Comparison of ENCODE assay signal across 35 cellular contexts in the genomic region with DNA sequence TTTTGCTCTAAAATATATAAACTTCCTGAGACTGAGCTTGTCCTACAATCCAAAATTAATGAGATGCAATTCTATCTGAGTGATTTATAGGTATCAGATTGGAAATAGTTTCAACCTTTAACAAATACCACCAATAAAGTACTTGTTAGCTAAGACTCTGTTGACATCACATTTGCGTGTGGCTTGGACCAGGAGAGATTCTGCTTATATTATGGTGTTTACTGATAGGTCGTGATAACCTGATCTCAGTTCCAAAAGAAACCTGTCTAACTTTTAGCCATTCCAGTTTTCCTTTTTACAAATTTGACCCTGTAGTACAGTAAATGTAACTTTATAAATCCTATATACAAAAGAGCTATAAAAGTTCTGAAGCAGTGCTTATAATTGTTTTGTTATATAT.
"Had no signal": no experiment of that assay in that cellular context is flagged by ENCODE, and none has a peak within 500 bp of the region (broad histone marks: within the 10 kb centered on the region; RNA-seq: fewer than 3 reads in every experiment).

No MANE protein-coding gene starts in this region.

- H3K9ac ChIP-seq: KMS-11 had no signal

- H3K27me3 ChIP-seq: MG63 had no signal

- H3K9me3 ChIP-seq: MG63 had no signal

- DNase-seq: Karpas-422, Kasumi-1, KG1, MG63, MM.1S, MV-4-11, NCI-H1048, NCI-H1092, NCI-H1092 treated with DMSO at 0.1 percent for 48 hours, NCI-H1105, NCI-H1105 treated with DMSO at 0.1 percent for 48 hours, NCI-H1417, NCI-H1417 treated with DMSO at 0.1 percent for 48 hours, NCI-H1436, NCI-H1436 treated with DMSO at 0.1 percent for 48 hours, NCI-H146, NCI-H1694, NCI-H1694 treated with DMSO at 0.1 percent for 48 hours, NCI-H187, NCI-H187 treated with DMSO at 0.1 percent for 48 hours, NCI-H1930, NCI-H2029, NCI-H2029 treated with DMSO at 0.1 percent for 48 hours, NCI-H2081, NCI-H2081 treated with DMSO at 0.1 percent for 48 hours, NCI-H2107, NCI-H2171, NCI-H2171 treated with DMSO at 0.1 percent for 48 hours, NCI-H2227 treated with DMSO at 0.1 percent for 48 hours, NCI-H226, NCI-H345, NCI-H446, NCI-H446 treated with DMSO at 0.1 percent for 48 hours, NCI-H510A had no signal

- H3K4me3 ChIP-seq: MG63 had no signal

- H3K4me2 ChIP-seq: KMS-11 had no signal

- H3K27ac ChIP-seq: KMS-11 had no signal

- H3K36me3 ChIP-seq: MG63 had no signal
